In the genomic region with DNA sequence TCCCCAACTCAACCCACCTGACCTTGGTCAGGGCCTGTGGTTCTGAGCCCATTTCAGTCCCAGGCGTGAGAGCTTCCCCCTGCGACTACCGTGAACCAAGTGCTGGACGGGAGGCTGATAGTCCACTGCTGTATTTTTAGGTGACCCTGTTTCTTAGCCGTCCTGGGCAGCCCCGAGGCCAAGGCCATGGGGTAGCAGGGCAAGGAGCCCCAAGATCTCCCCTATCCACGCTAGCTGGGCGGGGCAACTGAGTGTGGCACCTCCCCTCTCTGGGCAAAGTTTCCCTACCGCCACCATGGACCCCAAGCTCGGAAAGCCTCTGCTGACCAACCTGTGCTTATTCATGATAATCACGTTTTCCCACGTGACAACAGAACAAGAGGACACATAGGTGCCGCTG, we compare ENCODE assay signal across 14 cellular contexts. TPM values are rescaled to one million over a fixed set of nuclear protein-coding genes. Genes with fewer than 3 reads are reported as not detected.
"Had no signal": no experiment of that assay in that cellular context is flagged by ENCODE, and none has a peak within 500 bp of the region (broad histone marks: within the 10 kb centered on the region; RNA-seq: fewer than 3 reads in every experiment).

No MANE protein-coding gene starts in this region.

- H3K9me3 ChIP-seq: adrenal gland, mucosa of descending colon had no signal

- H3K36me3 ChIP-seq: adrenal gland had no signal

- H3K4me3 ChIP-seq: adrenal gland, mucosa of descending colon had no signal

- H3K27me3 ChIP-seq: adrenal gland had no signal

- DNase-seq: activated CD4-positive, alpha-beta T cell treated with anti-CD3 and anti-CD28 coated beads for 4 hours; activated CD8-positive, alpha-beta T cell treated with anti-CD3 and anti-CD28 coated beads for 36 hours; activated effector memory CD4-positive, alpha-beta T cell treated with Interleukin-2 at 50 U/mL for 16 hours; activated naive CD4-positive, alpha-beta T cell treated with anti-CD3 and anti-CD28 coated beads, Interleukin-2, amount 50 U/mL, for 16 hours; activated T-cell treated with anti-CD3 and anti-CD28 coated beads, Interleukin-2, amount 50 U/mL, for 4 hours; central memory CD4-positive, alpha-beta T cell; cortex of kidney; effector memory CD4-positive, alpha-beta T cell; naive thymus-derived CD8-positive, alpha-beta T cell had no signal

- H3K27ac ChIP-seq: adrenal gland had no signal

- ATAC-seq: activated CD8-positive, alpha-beta T cell treated with anti-CD3 and anti-CD28 coated beads for 36 hours; activated T-cell treated with anti-CD3 and anti-CD28 coated beads, Interleukin-2, amount 50 U/mL, for 4 hours; naive thymus-derived CD8-positive, alpha-beta T cell; WTC11 had no signal

- H3K4me1 ChIP-seq: adrenal gland had no signal

RNA-seq across cellular contexts. Expression of a gene that starts 0.6 kb away (rescaled TPM):
- total RNA-seq: activated CD8-positive, alpha-beta T cell treated with anti-CD3 and anti-CD28 coated beads for 36 hours; activated T-cell treated with anti-CD3 and anti-CD28 coated beads, Interleukin-2, amount 50 U/mL, for 4 hours; lung microvascular endothelial cell; naive thymus-derived CD8-positive, alpha-beta T cell; temporal lobe; WTC11 had no signal
- polyA plus RNA-seq: naive thymus-derived CD8-positive, alpha-beta T cell had no signal

RNA-seq across cellular contexts. Expression of a gene that starts 20.9 kb away (rescaled TPM):
- total RNA-seq: lung microvascular endothelial cell; naive thymus-derived CD8-positive, alpha-beta T cell had no signal
- polyA plus RNA-seq: naive thymus-derived CD8-positive, alpha-beta T cell had no signal

RNA-seq across cellular contexts. Expression of a gene that starts 37.7 kb away (rescaled TPM):
- total RNA-seq: lung microvascular endothelial cell had no signal
- polyA plus RNA-seq: naive thymus-derived CD8-positive, alpha-beta T cell had no signal
